Comparison of ENCODE assay signal across 21 cellular contexts in genomic region chr6:31467151-31467550, GRCh38. TPM values are rescaled to one million over a fixed set of nuclear protein-coding genes. Genes with fewer than 3 reads are reported as not detected.
A peak's percentile ranks its signal among the peaks of the same experiment; 100 is the strongest.
DNase-seq lines count a peak whose midpoint lies in the region; ATAC-seq and TF ChIP-seq lines count a peak whose summit lies in the region.
"Had no signal": no experiment of that assay in that cellular context is flagged by ENCODE, and none has a peak within 500 bp of the region (broad histone marks: within the 10 kb centered on the region; RNA-seq: fewer than 3 reads in every experiment).

No MANE protein-coding gene starts in this region.

- no peaks in the 10 kb centered on the region for H3K36me3 ChIP-seq in esophagus muscularis mucosa
- H3K36me3 ChIP-seq: prostate gland, upper lobe of right lung had no signal

- intact Hi-C loops in esophagus muscularis mucosa (cut with DNase I) (no loop called here), lower leg skin (cut with DNase I; ENCODE audit: low total_unique reads) (no loop called here)

- H3K4me3 Mint-ChIP-seq in stimulated activated naive CD8-positive, alpha-beta T cell treated with anti-CD3 and anti-CD28 coated beads, Interleukin-15, amount 100 ng/mL, for 72 hours: peak overlapping the region; percentile 32 to 100
- H3K4me3 Mint-ChIP-seq in T-helper 17 cell: peak overlapping the region; percentile 98
- H3K4me3 Mint-ChIP-seq in stimulated activated naive B cell treated with anti-CD40 and anti-IgM and Interleukin-4, amounts not matched to agents 10 μg/mL and 1 μg/mL and 100 μg/mL, for 72 hours: peak overlapping the region in 1 of 2 donors; percentile 76

- no peak for TF ChIP-seq POLR2A in esophagus muscularis mucosa (IDR thresholded peaks at IDR 0.05; ENCODE audit: low read depth)
- TF ChIP-seq POLR2A in lower leg skin (IDR thresholded peaks at IDR 0.05): no peak

- peaks cover 96% of the 10 kb centered on the region for H3K4me1 Mint-ChIP-seq in stimulated activated naive CD8-positive, alpha-beta T cell treated with anti-CD3 and anti-CD28 coated beads, Interleukin-15, amount 100 ng/mL, for 72 hours
- H3K4me1 Mint-ChIP-seq in T-helper 17 cell: peaks cover 85% of the 10 kb centered on the region
- H3K4me1 Mint-ChIP-seq in stimulated activated naive B cell treated with anti-CD40 and anti-IgM and Interleukin-4, amounts not matched to agents 10 μg/mL and 1 μg/mL and 100 μg/mL, for 72 hours: peaks cover 51 to 88% of the 10 kb centered on the region in 2 donors

- H3K4me1 ChIP-seq in esophagus muscularis mucosa: peaks cover 5 to 22% (median 13%) of the 10 kb centered on the region in 4 donors
- H3K4me1 ChIP-seq: Caco-2 had no signal

- H3K36me3 Mint-ChIP-seq in T-helper 17 cell (ENCODE audit: low read depth): peaks cover 15% of the 10 kb centered on the region
- peaks cover 62 to 72% of the 10 kb centered on the region in 2 donors for H3K36me3 Mint-ChIP-seq in stimulated activated naive B cell treated with anti-CD40 and anti-IgM and Interleukin-4, amounts not matched to agents 10 μg/mL and 1 μg/mL and 100 μg/mL, for 72 hours

- WGBS in esophagus muscularis mucosa: 61% methylated on average over 7 of the region's 8 CpGs
- 76 to 78% methylated on average over 8 of the region's 8 CpGs for WGBS in lower leg skin, 2 donors

- no peak for TF ChIP-seq EP300 in esophagus muscularis mucosa (IDR thresholded peaks at IDR 0.05)

- no peak overlapping the region for H3K27ac Mint-ChIP-seq in stimulated activated naive CD8-positive, alpha-beta T cell treated with anti-CD3 and anti-CD28 coated beads, Interleukin-15, amount 100 ng/mL, for 72 hours
- H3K27ac Mint-ChIP-seq in T-helper 17 cell: peak overlapping the region; percentile 100
- peak overlapping the region; percentile 2 for H3K27ac Mint-ChIP-seq in stimulated activated naive B cell treated with anti-CD40 and anti-IgM and Interleukin-4, amounts not matched to agents 10 μg/mL and 1 μg/mL and 100 μg/mL, for 72 hours

- no peaks in the 10 kb centered on the region for H3K9me3 ChIP-seq in T-helper 17 cell (ENCODE audit: control insufficient read depth, low read length, poor library complexity, severe bottlenecking)
- no peaks in the 10 kb centered on the region for H3K9me3 ChIP-seq in esophagus muscularis mucosa
- H3K9me3 ChIP-seq: Caco-2, prostate gland, upper lobe of right lung had no signal

- TF ChIP-seq CTCF in esophagus muscularis mucosa (IDR thresholded peaks at IDR 0.05) (no peak), lower leg skin (IDR thresholded peaks at IDR 0.05) (no peak)

- H3K9me3 Mint-ChIP-seq in stimulated activated naive CD8-positive, alpha-beta T cell treated with anti-CD3 and anti-CD28 coated beads, Interleukin-15, amount 100 ng/mL, for 72 hours: no peaks in the 10 kb centered on the region
- H3K9me3 Mint-ChIP-seq in stimulated activated naive B cell treated with anti-CD40 and anti-IgM and Interleukin-4, amounts not matched to agents 10 μg/mL and 1 μg/mL and 100 μg/mL, for 72 hours: no peaks in the 10 kb centered on the region

- H3K4me3 ChIP-seq in esophagus muscularis mucosa: no peak overlapping the region
- no peak overlapping the region for H3K4me3 ChIP-seq in lower leg skin (ENCODE audit: low read depth, poor library complexity, severe bottlenecking)
- H3K4me3 ChIP-seq: GM23248, prostate gland, upper lobe of right lung had no signal

- no peak overlapping the region for H3K27ac ChIP-seq in esophagus muscularis mucosa (replicated peaks in 1 of 4)
- H3K27ac ChIP-seq: GM23248, prostate gland, RWPE1, upper lobe of right lung had no signal

- no peaks in the 10 kb centered on the region for H3K27me3 ChIP-seq in esophagus muscularis mucosa
- H3K27me3 ChIP-seq: upper lobe of right lung had no signal

- no peak for DNase-seq in stimulated activated naive CD8-positive, alpha-beta T cell treated with anti-CD3 and anti-CD28 coated beads, Interleukin-15, amount 100 ng/mL, for 72 hours
- DNase-seq in stimulated activated naive CD8-positive, alpha-beta T cell treated with anti-CD3 and anti-CD28 coated beads, Interleukin-15, Interleukin-2, amounts not matched to agents 100 U/mL and 50 U/mL, for 24 hours: no peak
- DNase-seq in T-helper 17 cell (no peak), esophagus muscularis mucosa (ENCODE audit: extremely low spot score) (peak; percentile 68), lower leg skin (ENCODE audit: low spot score in 2 of 2) (no peak), NCI-H2081 treated with DMSO at 0.1 percent for 48 hours (lab: John Stamatoyannopoulos, UW) (no peak), NCI-H128 (lab: John Stamatoyannopoulos, UW; ENCODE audit: unreplicated experiment) (no peak)
- no peak for DNase-seq in stimulated activated naive B cell treated with anti-CD40 and anti-IgM and Interleukin-4, amounts not matched to agents 10 μg/mL and 1 μg/mL and 100 μg/mL, for 72 hours
- DNase-seq: activated naive CD4-positive, alpha-beta T cell treated with Interleukin-2 at 50 U/mL for 16 hours; Caco-2; cortex of kidney; foreskin fibroblast; GM23248; hypothalamus; Kasumi-1; mammary epithelial cell; NCI-H1105 treated with DMSO at 0.1 percent for 48 hours; NCI-H526 treated with DMSO at 0.1 percent for 48 hours; upper lobe of right lung had no signal

- H3K27me3 Mint-ChIP-seq in stimulated activated naive CD8-positive, alpha-beta T cell treated with anti-CD3 and anti-CD28 coated beads, Interleukin-15, amount 100 ng/mL, for 72 hours: no peaks in the 10 kb centered on the region
- no peaks in the 10 kb centered on the region for H3K27me3 Mint-ChIP-seq in T-helper 17 cell
- no peaks in the 10 kb centered on the region for H3K27me3 Mint-ChIP-seq in stimulated activated naive B cell treated with anti-CD40 and anti-IgM and Interleukin-4, amounts not matched to agents 10 μg/mL and 1 μg/mL and 100 μg/mL, for 72 hours

- ATAC-seq in stimulated activated naive CD8-positive, alpha-beta T cell treated with anti-CD3 and anti-CD28 coated beads, Interleukin-15, amount 100 ng/mL, for 72 hours: no peak
- no peak for ATAC-seq in stimulated activated naive CD8-positive, alpha-beta T cell treated with anti-CD3 and anti-CD28 coated beads, Interleukin-15, Interleukin-2, amounts not matched to agents 100 U/mL and 50 U/mL, for 24 hours
- no peak for ATAC-seq in T-helper 17 cell
- ATAC-seq in stimulated activated naive B cell treated with anti-CD40 and anti-IgM and Interleukin-4, amounts not matched to agents 10 μg/mL and 1 μg/mL and 100 μg/mL, for 72 hours (replicated peaks): no peak
- ATAC-seq: upper lobe of right lung had no signal

RNA-seq across cellular contexts. Expression of gene MICB, which starts 30.8 kb away (rescaled TPM):
- total RNA-seq in T-helper 17 cell (10 to 100 TPM; 16.5 to 17.6 TPM), esophagus muscularis mucosa (1 to 10 TPM in 2 of 4 donors, under 1 TPM in 2; 0.46 to 2.9 (median 1.7) TPM), lower leg skin (1 to 10 TPM in 2 of 4 donors, under 1 TPM in 2; 0.61 to 2.6 (median 1.2) TPM)

Comparison
In these comparisons a context has a peak if more than half of its experiments do, and no peak if none do; other contexts are left out.
1. H3K27ac Mint-ChIP-seq: peak in T-helper 17 cell (single experiment) and stimulated activated naive B cell treated with anti-CD40 and anti-IgM and Interleukin-4, amounts not matched to agents 10 μg/mL and 1 μg/mL and 100 μg/mL, for 72 hours (single experiment); none in stimulated activated naive CD8-positive, alpha-beta T cell treated with anti-CD3 and anti-CD28 coated beads, Interleukin-15, amount 100 ng/mL, for 72 hours (0 of 2).
2. RNA of gene MICB, which starts 30.8 kb away (total RNA-seq): 16.5 to 17.6 TPM in T-helper 17 cell; 0.46 to 2.9 TPM in esophagus muscularis mucosa and 0.61 to 2.6 TPM in lower leg skin; every median in the first group is over 4 times any median in the second.